12 cellular contexts compared by ENCODE assay signal in the genomic region with DNA sequence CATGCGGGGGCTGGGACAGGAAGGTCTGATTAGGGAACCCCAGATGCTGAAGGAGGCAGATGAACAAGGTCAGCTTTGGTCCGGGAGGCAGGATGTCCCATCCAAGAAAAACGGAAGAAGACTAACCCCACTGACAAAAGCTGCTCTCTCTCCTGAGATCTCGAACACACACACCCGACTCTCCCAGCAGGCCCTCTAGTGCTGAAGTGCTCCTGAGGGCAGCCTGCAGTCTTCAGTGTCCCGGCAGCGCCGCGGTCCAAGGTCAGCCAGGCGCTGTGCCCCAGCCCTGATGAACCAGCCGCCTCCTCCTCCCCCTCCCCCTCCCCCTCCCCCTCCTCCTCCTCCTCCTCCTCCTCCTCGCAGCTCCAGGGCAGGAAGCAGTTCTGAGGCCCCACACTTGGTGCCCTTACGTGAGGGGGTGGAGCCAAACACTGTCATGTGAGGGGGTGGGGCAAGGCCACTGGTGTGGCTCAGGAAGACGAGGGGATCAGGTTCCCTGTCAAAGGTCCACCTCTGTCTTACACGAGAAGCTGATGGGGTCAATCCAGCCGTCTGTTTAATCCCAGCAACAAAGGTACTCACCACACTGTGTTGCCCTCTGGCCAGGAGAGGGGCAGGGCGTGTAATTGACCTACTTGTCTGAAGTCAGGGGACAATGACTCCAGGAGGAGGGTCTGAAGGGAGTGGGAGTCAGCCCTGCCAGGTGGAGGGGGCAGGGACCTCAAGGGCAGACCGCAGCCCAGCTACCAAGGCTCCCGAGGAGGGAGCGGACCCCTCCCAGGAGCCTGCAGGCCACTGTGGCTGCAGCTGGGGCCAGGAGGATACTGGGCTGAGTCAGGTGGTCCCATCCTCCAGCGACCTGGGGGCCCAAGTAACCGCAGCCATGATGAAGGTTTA. TPM values are rescaled to one million over a fixed set of nuclear protein-coding genes. Genes with fewer than 3 reads are reported as not detected.
A peak's percentile ranks its signal among the peaks of the same experiment; 100 is the strongest.
DNase-seq lines count a peak whose midpoint lies in the region; ATAC-seq and TF ChIP-seq lines count a peak whose summit lies in the region.
"Had no signal": no experiment of that assay in that cellular context is flagged by ENCODE, and none has a peak within 500 bp of the region (broad histone marks: within the 10 kb centered on the region; RNA-seq: fewer than 3 reads in every experiment).

No MANE protein-coding gene starts in this region.

- WGBS in gastroesophageal sphincter (ENCODE audit: low coverage in 1 of 2), 2 donors: 20 to 53% methylated on average over 1 to 5 of the region's 22 CpGs
- 36% methylated on average over 16 of the region's 22 CpGs for WGBS in suprapubic skin

- POLR2A ChIA-PET in activated CD4-positive, alpha-beta T cell treated with anti-CD3 and anti-CD28 coated beads for 36 hours (lab: Charles Lee): no interaction called here

- peak; percentile 86 for ATAC-seq in activated CD4-positive, alpha-beta T cell treated with anti-CD3 and anti-CD28 coated beads for 36 hours
- no peak for ATAC-seq in gastroesophageal sphincter
- ATAC-seq in HG02678 (IDR thresholded peaks at IDR 0.05; ENCODE audit: unreplicated experiment): no peak

- TF ChIP-seq CTCF in NB4 (IDR thresholded peaks at IDR 0.05; ENCODE audit: low read depth, low read length): no peak
- TF ChIP-seq CTCF in gastroesophageal sphincter (IDR thresholded peaks at IDR 0.05): no peak
- TF ChIP-seq CTCF in suprapubic skin (IDR thresholded peaks at IDR 0.05): no peak

- TF ChIP-seq EP300 in gastroesophageal sphincter (IDR thresholded peaks at IDR 0.05) (no peak), suprapubic skin (IDR thresholded peaks at IDR 0.05) (no peak)

- H3K9me3 ChIP-seq in gastroesophageal sphincter (peaks cover 0 to 51% (median 0%) of the 10 kb centered on the region in 3 donors), suprapubic skin (no peaks in the 10 kb centered on the region)
- H3K9me3 ChIP-seq: thyroid gland had no signal

- no peak for TF ChIP-seq POLR2A in NB4 (IDR thresholded peaks at IDR 0.05; ENCODE audit: extremely low read depth, insufficient read length)
- no peak for TF ChIP-seq POLR2A in gastroesophageal sphincter (IDR thresholded peaks at IDR 0.05)
- no peak for TF ChIP-seq POLR2A in suprapubic skin (IDR thresholded peaks at IDR 0.05)

- no peaks in the 10 kb centered on the region for H3K36me3 ChIP-seq in gastroesophageal sphincter
- H3K36me3 ChIP-seq in suprapubic skin: no peaks in the 10 kb centered on the region
- H3K36me3 ChIP-seq: cardiac muscle cell, thyroid gland had no signal

- peaks cover 14% of the 10 kb centered on the region for H3K9me3 Mint-ChIP-seq in activated CD4-positive, alpha-beta T cell treated with anti-CD3 and anti-CD28 coated beads for 36 hours (ENCODE audit: low read depth)
- H3K9me3 Mint-ChIP-seq in dendritic cell treated with granulocyte-macrophage colony-stimulating factor and Interleukin-4, amounts not matched to agents 40 ng/mL and 50 ng/mL, for 4 days: peaks cover 19% of the 10 kb centered on the region

- peak overlapping the region; percentile 35 for H3K4me3 Mint-ChIP-seq in activated CD4-positive, alpha-beta T cell treated with anti-CD3 and anti-CD28 coated beads for 36 hours
- H3K4me3 Mint-ChIP-seq in dendritic cell treated with granulocyte-macrophage colony-stimulating factor and Interleukin-4, amounts not matched to agents 40 ng/mL and 50 ng/mL, for 4 days: peak overlapping the region; percentile 68

- H3K27me3 ChIP-seq in gastroesophageal sphincter (peaks cover 45% of the 10 kb centered on the region), suprapubic skin (peaks cover 17% of the 10 kb centered on the region)
- H3K27me3 ChIP-seq: cardiac muscle cell, thyroid gland had no signal

- peaks cover 12% of the 10 kb centered on the region for H3K27me3 Mint-ChIP-seq in activated CD4-positive, alpha-beta T cell treated with anti-CD3 and anti-CD28 coated beads for 36 hours
- H3K27me3 Mint-ChIP-seq in dendritic cell treated with granulocyte-macrophage colony-stimulating factor and Interleukin-4, amounts not matched to agents 40 ng/mL and 50 ng/mL, for 4 days: peaks cover 1% of the 10 kb centered on the region

- CTCF ChIA-PET in activated CD4-positive, alpha-beta T cell treated with anti-CD3 and anti-CD28 coated beads for 36 hours (lab: Charles Lee): interaction anchor here (0.6 kb wide), 1 partner anchor 547 kb away, joined by 4 read pairs; no protein-coding TSS in a partner anchor

- DNase-seq in activated CD4-positive, alpha-beta T cell treated with anti-CD3 and anti-CD28 coated beads for 36 hours: peak; percentile 64
- DNase-seq in activated CD4-positive, alpha-beta T cell treated with anti-CD3 and anti-CD28 coated beads for 1 hour: no peak
- peak; percentile 50 for DNase-seq in NB4 (ENCODE audit: low read depth)
- DNase-seq in retina: peak; percentile 36
- DNase-seq in suprapubic skin (ENCODE audit: low spot score in 2 of 2): no peak
- DNase-seq: GOT3; stimulated activated CD4-positive, alpha-beta T cell treated with anti-CD3 and anti-CD28 coated beads, Interleukin-1b, Interleukin-23, amount 100 ng/mL, for 48 hours; thyroid gland had no signal

- peaks cover 25% of the 10 kb centered on the region for H3K4me1 Mint-ChIP-seq in activated CD4-positive, alpha-beta T cell treated with anti-CD3 and anti-CD28 coated beads for 36 hours
- H3K4me1 Mint-ChIP-seq in dendritic cell treated with granulocyte-macrophage colony-stimulating factor and Interleukin-4, amounts not matched to agents 40 ng/mL and 50 ng/mL, for 4 days (ENCODE audit: low read depth): peaks cover 56% of the 10 kb centered on the region

- H3K36me3 Mint-ChIP-seq in activated CD4-positive, alpha-beta T cell treated with anti-CD3 and anti-CD28 coated beads for 36 hours (ENCODE audit: low read depth): no peaks in the 10 kb centered on the region
- H3K36me3 Mint-ChIP-seq in dendritic cell treated with granulocyte-macrophage colony-stimulating factor and Interleukin-4, amounts not matched to agents 40 ng/mL and 50 ng/mL, for 4 days (ENCODE audit: low read depth): no peaks in the 10 kb centered on the region

- H3K27ac Mint-ChIP-seq in activated CD4-positive, alpha-beta T cell treated with anti-CD3 and anti-CD28 coated beads for 36 hours: peak overlapping the region; percentile 2
- H3K27ac Mint-ChIP-seq in dendritic cell treated with granulocyte-macrophage colony-stimulating factor and Interleukin-4, amounts not matched to agents 40 ng/mL and 50 ng/mL, for 4 days: peak overlapping the region; percentile 71

- no peaks in the 10 kb centered on the region for H3K4me1 ChIP-seq in gastroesophageal sphincter
- H3K4me1 ChIP-seq in suprapubic skin: no peaks in the 10 kb centered on the region
- H3K4me1 ChIP-seq: thyroid gland had no signal

- H3K4me3 ChIP-seq in NB4 (ENCODE audit: low read depth, low read length) (no peak overlapping the region), gastroesophageal sphincter (no peak overlapping the region), suprapubic skin (no peak overlapping the region)
- H3K4me3 ChIP-seq: cardiac muscle cell, thyroid gland had no signal

- intact Hi-C loops in activated CD4-positive, alpha-beta T cell treated with anti-CD3 and anti-CD28 coated beads for 36 hours (cut with DNase I, micrococcal nuclease): loop anchor here in 1 of 2 experiments (10.0 kb wide), 1 partner anchor 258 kb away; no protein-coding TSS in a partner anchor
- intact Hi-C loops in dendritic cell treated with granulocyte-macrophage colony-stimulating factor and Interleukin-4, amounts not matched to agents 40 ng/mL and 50 ng/mL, for 4 days (cut with micrococcal nuclease): no loop called here

- no peak overlapping the region for H3K27ac ChIP-seq in gastroesophageal sphincter
- no peak overlapping the region for H3K27ac ChIP-seq in suprapubic skin
- H3K27ac ChIP-seq: cardiac muscle cell, thyroid gland had no signal

RNA-seq across cellular contexts. Expression of a gene that starts 34.3 kb away (rescaled TPM):
- total RNA-seq in activated CD4-positive, alpha-beta T cell treated with anti-CD3 and anti-CD28 coated beads for 36 hours: not detected
- not detected for total RNA-seq in gastroesophageal sphincter
- not detected for total RNA-seq in suprapubic skin
- total RNA-seq: cardiac muscle cell, thyroid gland had no signal

Comparison
In these comparisons a context has a peak if more than half of its experiments do, and no peak if none do; other contexts are left out.
1. DNase-seq: peak in activated CD4-positive, alpha-beta T cell treated with anti-CD3 and anti-CD28 coated beads for 36 hours (single experiment), NB4 (single experiment) and retina (single experiment); none in activated CD4-positive, alpha-beta T cell treated with anti-CD3 and anti-CD28 coated beads for 1 hour (single experiment) and suprapubic skin (0 of 2).